Comparison of ENCODE assay signal across 14 cellular contexts in genomic region chr6:21190701-21191588, GRCh38.
DNase-seq lines count a peak whose midpoint lies in the region; ATAC-seq and TF ChIP-seq lines count a peak whose summit lies in the region.
"Had no signal": no experiment of that assay in that cellular context is flagged by ENCODE, and none has a peak within 500 bp of the region (broad histone marks: within the 10 kb centered on the region; RNA-seq: fewer than 3 reads in every experiment).

No MANE protein-coding gene starts in this region.

- H3K9ac ChIP-seq in SK-N-MC (ENCODE audit: insufficient read length): peak overlapping the region; percentile 21

- H3K79me2 ChIP-seq in hepatocyte: no peaks in the 10 kb centered on the region

- H3K4me3 ChIP-seq in CD4-positive, CD25-positive, alpha-beta regulatory T cell (ENCODE audit: low read depth, low read length): peak overlapping the region; percentile 55
- H3K4me3 ChIP-seq in SK-N-MC (peak overlapping the region; percentile 27; the same call in 1 of the 2 replicates), hepatocyte (no peak overlapping the region)

- no peak for ATAC-seq in CD4-positive, CD25-positive, alpha-beta regulatory T cell (ENCODE audit: low read depth in 2 of 2)
- ATAC-seq in GM18867 (IDR thresholded peaks at IDR 0.05; ENCODE audit: unreplicated experiment): peak; percentile 39
- ATAC-seq in HG03196 (IDR thresholded peaks at IDR 0.05; ENCODE audit: unreplicated experiment): no peak
- ATAC-seq in HG03159 (IDR thresholded peaks at IDR 0.05; ENCODE audit: unreplicated experiment): no peak
- ATAC-seq: naive thymus-derived CD8-positive, alpha-beta T cell had no signal

- H3K4me1 Mint-ChIP-seq in CD4-positive, CD25-positive, alpha-beta regulatory T cell: peaks cover 22 to 41% (median 33%) of the 10 kb centered on the region in 4 donors

- peak overlapping the region in 1 of 4 donors; percentile 68 for H3K4me3 Mint-ChIP-seq in CD4-positive, CD25-positive, alpha-beta regulatory T cell
- H3K4me3 Mint-ChIP-seq: naive thymus-derived CD8-positive, alpha-beta T cell had no signal

- peaks cover 0 to 7% (median 0%) of the 10 kb centered on the region in 7 donors for H3K9me3 Mint-ChIP-seq in CD4-positive, CD25-positive, alpha-beta regulatory T cell

- H3K4me1 ChIP-seq in CD4-positive, CD25-positive, alpha-beta regulatory T cell (ENCODE audit: control insufficient read depth, insufficient read depth, low read length, poor library complexity, severe bottlenecking): peaks cover 18% of the 10 kb centered on the region
- no peaks in the 10 kb centered on the region for H3K4me1 ChIP-seq in hepatocyte (ENCODE audit: insufficient read depth)

- H2AFZ ChIP-seq in hepatocyte: no peak overlapping the region

- H3K4me2 ChIP-seq in hepatocyte: peak overlapping the region; percentile 25

- no peaks in the 10 kb centered on the region for H3K9me2 ChIP-seq in hepatocyte (replicated peaks; ENCODE audit: insufficient read depth)

- H3K36me3 Mint-ChIP-seq in CD4-positive, CD25-positive, alpha-beta regulatory T cell: peaks cover 20% of the 10 kb centered on the region

- no peak overlapping the region for H3K27ac ChIP-seq in CD4-positive, CD25-positive, alpha-beta regulatory T cell (ENCODE audit: insufficient read depth, low read length, poor library complexity, severe bottlenecking)
- H3K27ac ChIP-seq in SK-N-MC (peak overlapping the region; percentile 82), hepatocyte (no peak overlapping the region)
- H3K27ac ChIP-seq: esophagus muscularis mucosa had no signal

- H3K36me3 ChIP-seq in CD4-positive, CD25-positive, alpha-beta regulatory T cell (ENCODE audit: control insufficient read depth, insufficient read depth, low read length): no peaks in the 10 kb centered on the region
- H3K36me3 ChIP-seq in SK-N-MC (ENCODE audit: insufficient read depth, low read length) (no peaks in the 10 kb centered on the region), hepatocyte (replicated peaks; ENCODE audit: insufficient read depth, low read depth) (no peaks in the 10 kb centered on the region)
- H3K36me3 ChIP-seq: esophagus muscularis mucosa had no signal

- 87% methylated on average over 5 of the region's 5 CpGs for WGBS in hepatocyte (ENCODE audit: low lambda C conversion rate, missing lambda C conversion rate)

- no peaks in the 10 kb centered on the region for H4K20me1 ChIP-seq in hepatocyte (ENCODE audit: insufficient read depth, poor library complexity, severe bottlenecking)

- no peaks in the 10 kb centered on the region for H3K27me3 Mint-ChIP-seq in CD4-positive, CD25-positive, alpha-beta regulatory T cell
- H3K27me3 Mint-ChIP-seq: naive thymus-derived CD8-positive, alpha-beta T cell had no signal

- H3K27me3 ChIP-seq in CD4-positive, CD25-positive, alpha-beta regulatory T cell (ENCODE audit: control insufficient read depth, insufficient read depth, low read length): no peaks in the 10 kb centered on the region
- H3K27me3 ChIP-seq in hepatocyte: no peaks in the 10 kb centered on the region
- H3K27me3 ChIP-seq: esophagus muscularis mucosa had no signal

- H3K9me3 ChIP-seq in CD4-positive, CD25-positive, alpha-beta regulatory T cell (ENCODE audit: control insufficient read depth in 2 of 2, low read length in 2 of 2): no peaks in the 10 kb centered on the region
- H3K9me3 ChIP-seq in SK-N-MC (ENCODE audit: low read depth, low read length) (no peaks in the 10 kb centered on the region), hepatocyte (ENCODE audit: low read depth) (no peaks in the 10 kb centered on the region)
- H3K9me3 ChIP-seq: esophagus muscularis mucosa had no signal

- TF ChIP-seq CTCF in hepatocyte (IDR thresholded peaks at IDR 0.05; ENCODE audit: poor library complexity): no peak

- DNase-seq in CD4-positive, CD25-positive, alpha-beta regulatory T cell: peak in 1 of 3 donors; percentile 24
- DNase-seq in SK-N-MC (ENCODE audit: low read depth, low spot score): no peak
- DNase-seq in hepatocyte (ENCODE audit: low spot score): no peak
- DNase-seq in iPS-NIHi7 (ENCODE audit: extremely low spot score): no peak
- no peak for DNase-seq in NCI-H2196 treated with DMSO at 0.1 percent for 48 hours (lab: John Stamatoyannopoulos, UW; ENCODE audit: unreplicated experiment)
- DNase-seq: Calu3; naive thymus-derived CD8-positive, alpha-beta T cell; NCI-H2081; small intestine; T1000 had no signal

- peak overlapping the region in 1 of 3 donors; percentile 1 for H3K27ac Mint-ChIP-seq in CD4-positive, CD25-positive, alpha-beta regulatory T cell
- H3K27ac Mint-ChIP-seq: naive thymus-derived CD8-positive, alpha-beta T cell had no signal
